8 cellular contexts compared by ENCODE assay signal in the genomic region with DNA sequence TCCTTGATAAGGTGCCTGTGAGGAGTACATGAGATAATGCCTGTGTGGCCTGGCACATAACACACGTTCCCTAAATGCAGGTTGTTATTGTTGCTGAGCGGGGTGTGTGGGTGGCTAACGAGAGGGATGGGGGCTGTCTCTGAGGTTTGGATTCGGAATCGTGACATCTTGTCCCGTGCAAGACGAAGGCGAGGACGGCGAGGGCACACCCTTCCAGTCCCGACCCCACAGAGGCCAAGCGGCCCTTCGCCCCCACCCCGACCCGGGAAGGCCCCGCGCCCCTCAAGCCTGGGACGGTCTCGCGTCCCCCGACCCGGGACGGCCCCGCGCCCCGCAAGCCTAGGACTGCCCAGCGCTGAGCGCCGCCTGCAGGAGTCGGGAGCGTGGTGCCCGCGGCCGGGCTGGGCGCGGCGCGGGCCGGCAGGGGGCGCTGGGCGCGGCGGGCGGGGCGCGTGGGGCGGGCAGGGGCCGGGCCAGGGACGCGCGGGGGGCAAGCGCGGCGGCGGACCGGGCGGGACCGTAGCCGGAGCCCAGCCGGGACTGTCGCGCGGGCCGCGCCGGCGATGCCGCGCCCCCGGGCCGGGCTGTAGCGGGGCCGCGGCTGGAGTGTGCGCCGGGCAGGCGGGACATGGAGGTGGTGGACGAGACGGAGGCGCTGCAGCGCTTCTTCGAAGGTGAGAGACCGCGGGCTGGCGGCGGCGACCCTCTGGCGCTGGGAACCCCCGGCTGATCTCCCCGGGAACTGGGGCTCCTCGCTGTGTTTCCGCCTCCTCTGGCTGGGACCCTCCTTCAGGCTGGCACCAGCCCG. TPM values are rescaled to one million over a fixed set of nuclear protein-coding genes. Genes with fewer than 3 reads are reported as not detected.
DNase-seq lines count a peak whose midpoint lies in the region; ATAC-seq and TF ChIP-seq lines count a peak whose summit lies in the region.

A gene (plus strand): TSS at position 520 of the 808 bp plus-strand sequence. CDS start 109 bp downstream, at position 629.

- no peak within 1 kb of the TSS for H3K27ac Mint-ChIP-seq in activated naive CD8-positive, alpha-beta T cell

- peaks cover 21% of the 10 kb centered on the region for H3K4me1 Mint-ChIP-seq in activated naive CD8-positive, alpha-beta T cell (ENCODE audit: low read depth)

- no peaks in the 10 kb centered on the region for H3K36me3 ChIP-seq in SK-N-MC (ENCODE audit: insufficient read depth, low read length)
- no peaks in the 10 kb centered on the region for H3K36me3 ChIP-seq in heart left ventricle
- H3K36me3 ChIP-seq in psoas muscle (ENCODE audit: insufficient read depth in 1 of 2, low read depth in 1 of 2) = no peaks in the 10 kb centered on the region

- H3K4me1 ChIP-seq in heart left ventricle (peaks cover 0 to 23% (median 9%) of the 10 kb centered on the region in 12 donors), psoas muscle (peaks cover 6% of the 10 kb centered on the region)

- H3K9ac ChIP-seq in SK-N-MC (ENCODE audit: insufficient read length) = peak within 1 kb of the TSS; percentile 80

- H3K27me3 ChIP-seq in heart left ventricle (peaks cover 0 to 7% (median 2%) of the 10 kb centered on the region in 9 donors), psoas muscle (ENCODE audit: insufficient read depth in 3 of 3, low read length in 2 of 3) (peaks cover 0 to 9% (median 3%) of the 10 kb centered on the region in 3 donors)

- H3K4me3 ChIP-seq in AG09309 (ENCODE audit: control insufficient read depth, low read depth, low read length) = peak within 1 kb of the TSS; percentile 42
- H3K4me3 ChIP-seq in SK-N-MC = peak within 1 kb of the TSS; percentile 86
- H3K4me3 ChIP-seq in heart left ventricle = peak within 1 kb of the TSS in 11 of 12 donors; percentile 2 to 59 (median 51)
- H3K4me3 ChIP-seq in psoas muscle = peak within 1 kb of the TSS; percentile 55

- no peaks in the 10 kb centered on the region for H3K36me3 Mint-ChIP-seq in activated naive CD8-positive, alpha-beta T cell

- DNase-seq in AG09309 (ENCODE audit: low read depth) = no peak
- DNase-seq in SK-N-MC (ENCODE audit: low read depth, low spot score) = no peak
- DNase-seq in heart left ventricle = peak in 4 of 5 donors; percentile 41 to 75 (median 52)
- DNase-seq in psoas muscle = peak; percentile 67 to 71

- H3K27ac ChIP-seq in SK-N-MC = no peak within 1 kb of the TSS
- H3K27ac ChIP-seq in heart left ventricle = no peak within 1 kb of the TSS
- no peak within 1 kb of the TSS for H3K27ac ChIP-seq in psoas muscle

- 3 to 10% (median 5%) methylated on average over 6 to 93 of the region's 93 CpGs for WGBS in heart left ventricle, 4 donors
- 2 to 4% (median 4%) methylated on average over 40 to 93 of the region's 93 CpGs for WGBS in psoas muscle, 3 donors

- no peaks in the 10 kb centered on the region for H3K9me3 Mint-ChIP-seq in activated naive CD8-positive, alpha-beta T cell (ENCODE audit: low read depth)

- ATAC-seq in GM21529 (IDR thresholded peaks at IDR 0.05; ENCODE audit: unreplicated experiment) (peak; percentile 35), heart left ventricle (peak in 3 of 4 donors; percentile 27 to 63 (median 35)), psoas muscle (peak; percentile 56 to 76 (median 62)), GM19328 (IDR thresholded peaks at IDR 0.05; ENCODE audit: unreplicated experiment) (no peak), GM18870 (IDR thresholded peaks at IDR 0.05; ENCODE audit: unreplicated experiment) (no peak)

- H3K9me3 ChIP-seq in SK-N-MC (ENCODE audit: low read depth, low read length) = no peaks in the 10 kb centered on the region
- H3K9me3 ChIP-seq in heart left ventricle = no peaks in the 10 kb centered on the region
- H3K9me3 ChIP-seq in psoas muscle = no peaks in the 10 kb centered on the region

- peak within 1 kb of the TSS; percentile 75 for H3K4me3 Mint-ChIP-seq in activated naive CD8-positive, alpha-beta T cell

- intact Hi-C loops in heart left ventricle (cut with DNase I) = loop anchor here in 5 of 10 donors (2.0 to 5.0 kb wide), 2 partner anchors 355 to 356 kb away; no protein-coding TSS in a partner anchor
- intact Hi-C loops in psoas muscle (cut with DNase I) = no loop called here

- TF ChIP-seq CTCF in AG09309 (IDR thresholded peaks at IDR 0.05; ENCODE audit: control insufficient read depth, insufficient read depth, low read depth, low read length, missing control alignments) = peak; percentile 38
- peak in 11 of 12 donors; percentile 13 to 62 (median 36) for TF ChIP-seq CTCF in heart left ventricle (IDR thresholded peaks at IDR 0.05)
- TF ChIP-seq CTCF in psoas muscle (IDR thresholded peaks at IDR 0.05) = peak; percentile 34

- peaks cover 14% of the 10 kb centered on the region for H3K27me3 Mint-ChIP-seq in activated naive CD8-positive, alpha-beta T cell

- TF ChIP-seq POLR2A in heart left ventricle (IDR thresholded peaks at IDR 0.05) = no peak

RNA-seq across cellular contexts. Expression of the gene that starts here (rescaled TPM):
- 10 to 100 TPM in 1 of 9 donors, under 1 TPM in 6, not detected in 2; 0.20 to 41.2 (median 0.32) TPM for total RNA-seq in heart left ventricle
- polyA plus RNA-seq in heart left ventricle = under 1 TPM; 0.11 to 0.18 TPM
- under 1 TPM in 3 of 4 donors, not detected in 1; 0.15 to 0.24 (median 0.24) TPM for total RNA-seq in psoas muscle
- under 1 TPM; 0.01 to 0.08 (median 0.08) TPM for polyA plus RNA-seq in psoas muscle

Comparison
In these comparisons a context has a peak if more than half of its experiments do, and no peak if none do; other contexts are left out.
1. Peak in DNase-seq, ATAC-seq and H3K4me3 ChIP-seq in psoas muscle; RNA of the gene not detected or under 1 TPM.
2. DNase-seq: peak in heart left ventricle (4 of 5); none in AG09309 (single experiment) and SK-N-MC (single experiment).
3. ATAC-seq: peak in GM21529 (single experiment) and heart left ventricle (3 of 4); none in GM19328 (single experiment) and GM18870 (single experiment).
4. Peak in every context shown above with its lines, with median percentiles within 50 percentile points of each other: H3K4me3 ChIP-seq and CTCF ChIP-seq.